ENCODE assay signal across 8 cellular contexts in the genomic region with DNA sequence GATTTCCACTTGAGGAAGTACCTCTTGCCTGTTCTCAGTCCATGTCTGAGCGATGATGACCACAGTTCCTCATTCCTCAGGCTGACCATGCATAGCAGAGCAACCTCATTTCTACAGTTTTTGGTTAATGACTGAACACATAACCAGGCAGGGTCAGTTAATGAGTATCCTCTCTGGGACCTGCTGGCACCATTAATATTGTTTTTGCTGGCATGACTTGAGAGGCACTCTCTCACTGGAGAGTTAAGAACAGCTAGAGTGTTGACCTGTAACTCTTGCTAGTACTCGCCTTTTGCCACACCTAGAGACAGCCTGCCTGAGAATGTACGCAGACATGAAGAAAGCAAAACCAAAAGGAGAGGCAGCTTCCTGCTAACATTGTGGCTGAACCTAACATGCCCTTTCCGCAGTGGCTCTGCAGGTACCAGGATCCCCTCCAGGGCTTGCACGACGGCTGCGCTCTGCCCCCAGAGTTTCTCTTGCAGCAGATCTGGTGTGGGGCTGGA. TPM values are rescaled to one million over a fixed set of nuclear protein-coding genes. Genes with fewer than 3 reads are reported as not detected.
DNase-seq lines count a peak whose midpoint lies in the region; ATAC-seq and TF ChIP-seq lines count a peak whose summit lies in the region.

No MANE protein-coding gene starts in this region.

- CTCF ChIA-PET in CD4-positive, alpha-beta T cell (lab: Charles Lee): interaction anchor here (1.3 to 2.0 kb wide), 4 partner anchors 12 to 127 kb away, joined by 3 to 5 read pairs (median 4); a partner anchor contains a TSS

- H3K9me3 Mint-ChIP-seq in CD4-positive, alpha-beta T cell: no peaks in the 10 kb centered on the region

- no peaks in the 10 kb centered on the region for H3K9me3 ChIP-seq in CD4-positive, alpha-beta T cell (ENCODE audit: control insufficient read depth, low read length)

- POLR2A ChIA-PET in CD4-positive, alpha-beta T cell (lab: Charles Lee): interaction anchor here (0.6 to 4.3 kb wide), 11 partner anchors 13 to 84 kb away, joined by 3 to 31 read pairs (median 5); a partner anchor contains a TSS

- no peaks in the 10 kb centered on the region for H3K27me3 ChIP-seq in CD4-positive, alpha-beta T cell (ENCODE audit: control insufficient read depth, insufficient read depth, low read length)

- intact Hi-C loops in CD4-positive, alpha-beta T cell (cut with DNase I, micrococcal nuclease): loop anchor here in 1 of 2 experiments (10.0 kb wide), 1 partner anchor 57 kb away; no protein-coding TSS in a partner anchor

- H3K4me3 Mint-ChIP-seq in CD4-positive, alpha-beta T cell: peak overlapping the region; percentile 76

- no peak for TF ChIP-seq CTCF in CD4-positive, alpha-beta T cell (IDR thresholded peaks at IDR 0.05)

- H3K27ac Mint-ChIP-seq in CD4-positive, alpha-beta T cell: peak overlapping the region; percentile 99

- peak; percentile 96 for ATAC-seq in CD4-positive, alpha-beta T cell (ENCODE audit: poor library complexity)
- ATAC-seq in GM21367 (IDR thresholded peaks at IDR 0.05; ENCODE audit: unreplicated experiment): peak; percentile 87

- DNase-seq in CD4-positive, alpha-beta T cell: peak; percentile 40 to 64 (median 50)
- DNase-seq in HT-29 (ENCODE audit: low spot score) (peak; percentile 86), fibroblast of peridontal ligament (ENCODE audit: extremely low read depth) (peak; percentile 54), H4 (ENCODE audit: low spot score) (no peak), SW 1271 (lab: John Stamatoyannopoulos, UW) (no peak)
- peak; percentile 6 to 15 for DNase-seq in activated CD8-positive, alpha-beta memory T cell treated with anti-CD3 and anti-CD28 coated beads for 4 hours (ENCODE audit: low read depth in 2 of 2)
- peak; percentile 27 for DNase-seq in stimulated activated CD4-positive, alpha-beta T cell treated with anti-CD3 and anti-CD28 coated beads, Interleukin-2, amount 100 ng/mL, for 4 hours (ENCODE audit: low read depth)

- no peaks in the 10 kb centered on the region for H3K27me3 Mint-ChIP-seq in CD4-positive, alpha-beta T cell

- peaks cover 42% of the 10 kb centered on the region for H3K4me1 Mint-ChIP-seq in CD4-positive, alpha-beta T cell (ENCODE audit: low read depth)

- peaks cover 42% of the 10 kb centered on the region for H3K36me3 Mint-ChIP-seq in CD4-positive, alpha-beta T cell (ENCODE audit: low read depth)

- H3K27ac ChIP-seq in CD4-positive, alpha-beta T cell (ENCODE audit: low read depth, low read length): peak overlapping the region; percentile 70

RNA-seq across cellular contexts. Expression of a gene that starts 23.9 kb away (rescaled TPM):
- total RNA-seq in CD4-positive, alpha-beta T cell: 10 to 100 TPM in 1 of 2 experiments, 1 to 10 TPM in 1; 9.1 to 10.3 TPM
- total RNA-seq in HT-29 (2014; rRNA removed; shearing (Covaris generic)): 15.6 and 26.5 TPM in 2 replicates
- 12.8 and 21.8 TPM in 2 replicates for total RNA-seq in H4 (2014; rRNA removed; shearing (Covaris generic))

RNA-seq across cellular contexts. Expression of a gene that starts 24.0 kb away (rescaled TPM):
- total RNA-seq in CD4-positive, alpha-beta T cell: under 1 TPM; 0.27 to 0.53 TPM
- total RNA-seq in HT-29 (2014; rRNA removed; shearing (Covaris generic)): 0.08 and 0.53 TPM in 2 replicates
- total RNA-seq in H4 (2014; rRNA removed; shearing (Covaris generic)): 0.16 and 0.35 TPM in 2 replicates

RNA-seq across cellular contexts. Expression of a gene that starts 44.4 kb away (rescaled TPM):
- total RNA-seq in CD4-positive, alpha-beta T cell: 1 to 10 TPM; 1.8 to 2.8 TPM
- 11.9 and 13.8 TPM in 2 replicates for total RNA-seq in HT-29 (2014; rRNA removed; shearing (Covaris generic))
- 5.5 and 8.3 TPM in 2 replicates for total RNA-seq in H4 (2014; rRNA removed; shearing (Covaris generic))

RNA-seq across cellular contexts. Expression of a gene that starts 51.4 kb away (rescaled TPM):
- total RNA-seq in CD4-positive, alpha-beta T cell: 100 to 1,000 TPM; 126 to 129 TPM
- 142 and 160 TPM in 2 replicates for total RNA-seq in HT-29 (2014; rRNA removed; shearing (Covaris generic))
- 328 and 390 TPM in 2 replicates for total RNA-seq in H4 (2014; rRNA removed; shearing (Covaris generic))

Comparison
In these comparisons a context has a peak if more than half of its experiments do, and no peak if none do; other contexts are left out.
1. DNase-seq: peak in CD4-positive, alpha-beta T cell (10 of 10), HT-29 (single experiment), activated CD8-positive, alpha-beta memory T cell treated with anti-CD3 and anti-CD28 coated beads for 4 hours (2 of 2), fibroblast of peridontal ligament (single experiment) and stimulated activated CD4-positive, alpha-beta T cell treated with anti-CD3 and anti-CD28 coated beads, Interleukin-2, amount 100 ng/mL, for 4 hours (single experiment); none in H4 (single experiment) and SW 1271 (0 of 2).